ENCODE assay signal across 8 cellular contexts in the genomic region with DNA sequence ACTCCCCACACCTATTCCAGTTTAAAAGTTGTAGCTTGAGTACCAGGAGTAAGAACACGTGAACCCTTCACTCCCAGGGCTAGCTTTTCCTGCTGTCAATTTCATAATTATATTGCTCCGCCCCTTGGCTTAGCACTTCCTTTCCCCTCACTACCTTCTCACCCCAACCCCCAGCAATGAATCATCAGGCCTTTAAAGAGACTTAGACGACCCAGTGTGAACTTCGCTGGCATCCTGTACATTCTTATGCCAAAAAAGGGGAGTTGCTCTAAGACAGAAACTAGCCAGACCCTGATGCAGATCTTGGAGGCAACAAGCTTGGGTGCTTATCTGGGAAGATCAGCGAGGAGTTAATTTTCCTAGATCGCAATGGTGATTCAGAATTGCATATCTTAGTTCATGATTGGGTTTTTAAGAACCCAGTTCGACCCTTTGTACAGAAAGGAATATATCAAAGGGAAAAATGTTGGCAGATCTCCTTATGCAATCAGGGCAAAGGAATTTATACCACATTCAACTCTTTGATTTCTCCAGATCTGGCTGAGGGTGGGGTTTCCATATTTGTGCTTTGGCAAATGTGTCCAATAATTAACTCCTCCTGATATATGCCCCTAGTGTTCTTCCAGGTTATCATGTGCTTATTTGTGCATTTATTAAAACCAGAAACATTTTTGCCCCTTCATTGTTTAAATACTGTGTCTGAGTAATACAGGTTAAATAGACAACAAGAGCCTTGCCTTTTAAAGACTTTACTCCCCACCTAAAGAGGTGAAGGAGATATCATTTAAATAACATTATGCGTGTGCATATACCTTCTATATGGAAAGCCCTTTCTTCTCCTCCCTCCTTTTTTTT. TPM values are rescaled to one million over a fixed set of nuclear protein-coding genes. Genes with fewer than 3 reads are reported as not detected.
DNase-seq lines count a peak whose midpoint lies in the region; ATAC-seq and TF ChIP-seq lines count a peak whose summit lies in the region.

No MANE protein-coding gene starts in this region.

- peak overlapping the region; percentile 1 for H3K27ac ChIP-seq in CD8-positive, alpha-beta T cell (ENCODE audit: low read depth, low read length)
- H3K27ac ChIP-seq in mammary epithelial cell (ENCODE audit: insufficient read depth, low read depth, low read length) (peak overlapping the region; percentile 65), ovary (no peak overlapping the region)

- peak; percentile 37 to 82 (median 66) for DNase-seq in CD8-positive, alpha-beta T cell
- DNase-seq in HPDE6-E6E7 (ENCODE audit: extremely low spot score) (peak; percentile 58), UCSD-AML1 (lab: John Stamatoyannopoulos, UW; ENCODE audit: unreplicated experiment) (peak; percentile 42), mammary epithelial cell (peak; percentile 92), mucosa of gallbladder (ENCODE audit: low spot score) (peak; percentile 72), ovary (no peak)

- H3K36me3 Mint-ChIP-seq in CD8-positive, alpha-beta T cell: peaks cover 3% of the 10 kb centered on the region
- no peaks in the 10 kb centered on the region for H3K36me3 Mint-ChIP-seq in stimulated activated naive CD8-positive, alpha-beta T cell treated with anti-CD3 and anti-CD28 coated beads, Interleukin-15, Interleukin-2, amounts not matched to agents 100 ng/mL and 50 ng/mL, for 24 hours (ENCODE audit: low read depth)

- no peaks in the 10 kb centered on the region for H3K79me2 ChIP-seq in mammary epithelial cell (ENCODE audit: insufficient read depth, low read length)

- H3K9ac ChIP-seq in mammary epithelial cell (ENCODE audit: insufficient read depth, low read length): no peak overlapping the region

- ATAC-seq in CD8-positive, alpha-beta T cell: peak; percentile 91
- ATAC-seq in HG02763 (IDR thresholded peaks at IDR 0.05; ENCODE audit: unreplicated experiment): no peak

- H3K4me2 ChIP-seq in mammary epithelial cell (ENCODE audit: insufficient read depth, low read depth, low read length): peak overlapping the region; percentile 79

- no peaks in the 10 kb centered on the region for H4K20me1 ChIP-seq in mammary epithelial cell (ENCODE audit: insufficient read depth, low read length)

- no peaks in the 10 kb centered on the region for H3K9me3 ChIP-seq in CD8-positive, alpha-beta T cell (ENCODE audit: low read length)
- H3K9me3 ChIP-seq in mammary epithelial cell (replicated peaks; ENCODE audit: insufficient read depth, low read length) (no peaks in the 10 kb centered on the region), ovary (no peaks in the 10 kb centered on the region)

- peaks cover 71% of the 10 kb centered on the region for H3K4me1 Mint-ChIP-seq in CD8-positive, alpha-beta T cell (ENCODE audit: low read depth)
- H3K4me1 Mint-ChIP-seq in stimulated activated naive CD8-positive, alpha-beta T cell treated with anti-CD3 and anti-CD28 coated beads, Interleukin-15, Interleukin-2, amounts not matched to agents 100 ng/mL and 50 ng/mL, for 24 hours (ENCODE audit: low read depth): peaks cover 73% of the 10 kb centered on the region

- POLR2A ChIA-PET in CD8-positive, alpha-beta T cell (lab: Charles Lee): interaction anchor here (1.0 kb wide), 1 partner anchor 11 kb away, joined by 5 read pairs; no protein-coding TSS in a partner anchor

- H3K4me3 Mint-ChIP-seq in CD8-positive, alpha-beta T cell: peak overlapping the region; percentile 20
- H3K4me3 Mint-ChIP-seq in stimulated activated naive CD8-positive, alpha-beta T cell treated with anti-CD3 and anti-CD28 coated beads, Interleukin-15, Interleukin-2, amounts not matched to agents 100 ng/mL and 50 ng/mL, for 24 hours: no peak overlapping the region

- CTCF ChIA-PET in CD8-positive, alpha-beta T cell (lab: Charles Lee): interaction anchor here (0.8 to 6.6 kb wide), 6 partner anchors 11 to 436 kb away, joined by 3 to 58 read pairs (median 4); no protein-coding TSS in a partner anchor
- CTCF ChIA-PET in mammary epithelial cell (lab: Charles Lee; ENCODE audit: low non-redundant PET): interaction anchor here (0.6 to 0.7 kb wide), 2 partner anchors 366 to 483 kb away, joined by 3 to 5 read pairs; no protein-coding TSS in a partner anchor

- in situ Hi-C loops in mammary epithelial cell (cut with MboI; ENCODE audit: low sequenced_read_pairs in 2 of 2): loop anchor here (10.0 kb wide), 3 partner anchors 195 to 435 kb away; no protein-coding TSS in a partner anchor

- intact Hi-C loops in CD8-positive, alpha-beta T cell (cut with DNase I, micrococcal nuclease): loop anchor here in 1 of 2 experiments (1.0 to 10.0 kb wide), 5 partner anchors 8 to 1495 kb away; a partner anchor contains a TSS
- intact Hi-C loops in mammary epithelial cell (cut with micrococcal nuclease) (no loop called here), ovary (cut with DNase I) (loop anchor here in 2 of 4 donors (5.0 to 10.0 kb wide), 2 partner anchors 255 to 437 kb away; no protein-coding TSS in a partner anchor)

- TF ChIP-seq EP300 in ovary (IDR thresholded peaks at IDR 0.05): no peak

- peak overlapping the region; percentile 82 for H3K27ac Mint-ChIP-seq in CD8-positive, alpha-beta T cell
- peak overlapping the region; percentile 34 for H3K27ac Mint-ChIP-seq in stimulated activated naive CD8-positive, alpha-beta T cell treated with anti-CD3 and anti-CD28 coated beads, Interleukin-15, Interleukin-2, amounts not matched to agents 100 ng/mL and 50 ng/mL, for 24 hours

- no TSS peak for BruUV-seq in mammary epithelial cell (replicated peaks; lab: Mats Ljungman, UMichigan)

- H3K36me3 ChIP-seq in CD8-positive, alpha-beta T cell (ENCODE audit: insufficient read depth, low read length): no peaks in the 10 kb centered on the region
- H3K36me3 ChIP-seq in mammary epithelial cell (ENCODE audit: insufficient read depth, low read length): no peaks in the 10 kb centered on the region
- no peaks in the 10 kb centered on the region for H3K36me3 ChIP-seq in ovary

- TF ChIP-seq CTCF in CD8-positive, alpha-beta T cell (IDR thresholded peaks at IDR 0.05): no peak
- TF ChIP-seq CTCF in mammary epithelial cell (conservative IDR thresholded peaks at IDR 0.05 in 1 of 2, IDR thresholded peaks at IDR 0.05 in 1 of 2; ENCODE audit: extremely low read depth in 1 of 2, insufficient read depth in 1 of 2, low read depth in 1 of 2, low read length in 2 of 2) (no peak), ovary (IDR thresholded peaks at IDR 0.05) (no peak)

- dilution Hi-C loops in mammary epithelial cell (cut with HindIII; ENCODE audit: low sequenced_read_pairs): no loop called here

- H3K4me3 ChIP-seq in CD8-positive, alpha-beta T cell (ENCODE audit: low read depth, low read length): peak overlapping the region; percentile 6
- H3K4me3 ChIP-seq in mammary epithelial cell (replicated peaks in 1 of 3; ENCODE audit: insufficient read depth in 1 of 3, low read depth in 2 of 3, low read length in 3 of 3) (peak overlapping the region in 1 of 3 experiments; percentile 18), ovary (no peak overlapping the region)

- peaks cover 26% of the 10 kb centered on the region for H3K4me1 ChIP-seq in CD8-positive, alpha-beta T cell (ENCODE audit: insufficient read depth, low read length)
- H3K4me1 ChIP-seq in mammary epithelial cell (ENCODE audit: insufficient read depth, low read length) (peaks cover 43% of the 10 kb centered on the region), ovary (ENCODE audit: insufficient read depth) (peaks cover 2% of the 10 kb centered on the region)

- no peaks in the 10 kb centered on the region for H3K9me3 Mint-ChIP-seq in CD8-positive, alpha-beta T cell
- no peaks in the 10 kb centered on the region for H3K9me3 Mint-ChIP-seq in stimulated activated naive CD8-positive, alpha-beta T cell treated with anti-CD3 and anti-CD28 coated beads, Interleukin-15, Interleukin-2, amounts not matched to agents 100 ng/mL and 50 ng/mL, for 24 hours

- peak overlapping the region; percentile 61 for H2AFZ ChIP-seq in mammary epithelial cell (ENCODE audit: low read depth, low read length)

- H3K27me3 Mint-ChIP-seq in CD8-positive, alpha-beta T cell (ENCODE audit: low read depth): no peaks in the 10 kb centered on the region
- no peaks in the 10 kb centered on the region for H3K27me3 Mint-ChIP-seq in stimulated activated naive CD8-positive, alpha-beta T cell treated with anti-CD3 and anti-CD28 coated beads, Interleukin-15, Interleukin-2, amounts not matched to agents 100 ng/mL and 50 ng/mL, for 24 hours

- no peak for TF ChIP-seq POLR2A in ovary (IDR thresholded peaks at IDR 0.05)

- H3K27me3 ChIP-seq in CD8-positive, alpha-beta T cell (ENCODE audit: insufficient read depth, low read length): no peaks in the 10 kb centered on the region
- H3K27me3 ChIP-seq in mammary epithelial cell (ENCODE audit: insufficient read depth, low read length) (no peaks in the 10 kb centered on the region), ovary (no peaks in the 10 kb centered on the region)

- WGBS in mammary epithelial cell (ENCODE audit: low coverage, missing lambda C conversion rate): 9% methylated on average over 8 of the region's 8 CpGs
- WGBS in ovary, 3 donors: 41 to 51% (median 43%) methylated on average over 8 of the region's 8 CpGs

RNA-seq across cellular contexts. Expression of a gene that starts 8.1 kb away (rescaled TPM):
- total RNA-seq in CD8-positive, alpha-beta T cell: 10 to 100 TPM; 73.3 to 81.1 TPM
- total RNA-seq in mammary epithelial cell (10 to 100 TPM; 18.5 to 34.3 TPM), mucosa of gallbladder (71.0 TPM), ovary (10 to 100 TPM; 26.4 to 38.2 (median 32.6) TPM)
- polyA plus RNA-seq in mammary epithelial cell (7.1 TPM), ovary (10 to 100 TPM in 1 of 2 donors, 1 to 10 TPM in 1; 7.3 to 12.9 TPM)
- polyA minus RNA-seq in mammary epithelial cell: 11.3 TPM

Comparison
In these comparisons a context has a peak if more than half of its experiments do, and no peak if none do; other contexts are left out.
1. DNase-seq: peak in CD8-positive, alpha-beta T cell (7 of 7), HPDE6-E6E7 (single experiment), UCSD-AML1 (single experiment), mammary epithelial cell (single experiment) and mucosa of gallbladder (single experiment); none in ovary (0 of 5).
2. H3K27ac ChIP-seq: peak in CD8-positive, alpha-beta T cell (single experiment) and mammary epithelial cell (single experiment); none in ovary (0 of 2).